In the genomic region with DNA sequence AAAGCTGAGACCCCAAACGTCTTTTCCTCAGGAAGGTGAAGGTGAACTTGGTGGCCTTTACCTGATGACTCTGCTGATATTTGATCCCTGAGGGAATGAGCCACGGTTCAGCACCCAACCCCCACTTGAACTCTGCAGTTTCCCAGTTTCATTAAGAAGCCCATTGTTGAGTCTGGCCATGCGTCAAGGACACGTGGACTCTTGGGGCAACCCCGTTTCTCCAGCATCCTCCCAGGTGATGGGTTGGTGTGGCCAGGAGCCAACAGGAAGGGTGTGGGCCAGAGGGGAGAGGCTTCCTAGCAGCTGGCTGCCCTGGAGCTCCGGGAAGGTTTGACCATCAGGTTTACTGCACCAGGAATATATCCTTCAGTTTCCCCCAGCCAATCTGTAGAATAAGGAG, we compare ENCODE assay signal across 11 cellular contexts. TPM values are rescaled to one million over a fixed set of nuclear protein-coding genes. Genes with fewer than 3 reads are reported as not detected.
DNase-seq lines count a peak whose midpoint lies in the region; ATAC-seq, FAIRE-seq and TF ChIP-seq lines count a peak whose summit lies in the region.
"Had no signal": no experiment of that assay in that cellular context is flagged by ENCODE, and none has a peak within 500 bp of the region (broad histone marks: within the 10 kb centered on the region; RNA-seq: fewer than 3 reads in every experiment).

No MANE protein-coding gene starts in this region.

- no peaks in the 10 kb centered on the region for H3K36me3 ChIP-seq in right atrium auricular region
- no peaks in the 10 kb centered on the region for H3K36me3 ChIP-seq in SJCRH30
- H3K36me3 ChIP-seq in kidney (ENCODE audit: control insufficient read depth in 1 of 2, insufficient read depth in 2 of 2, low read length in 2 of 2), result no peaks in the 10 kb centered on the region

- H3K27me3 ChIP-seq in right atrium auricular region, result no peaks in the 10 kb centered on the region
- H3K27me3 ChIP-seq in SJCRH30, result no peaks in the 10 kb centered on the region

- H3K4me1 ChIP-seq in right atrium auricular region, result no peaks in the 10 kb centered on the region
- peaks cover 15% of the 10 kb centered on the region for H3K4me1 ChIP-seq in SJCRH30
- H3K4me1 ChIP-seq in kidney (ENCODE audit: control insufficient read depth in 1 of 2, insufficient read depth in 1 of 2, low read depth in 1 of 2, low read length in 2 of 2), result peaks cover 13 to 16% of the 10 kb centered on the region in 2 donors

- ATAC-seq in Right ventricle myocardium superior (ENCODE audit: poor library complexity), result no peak
- ATAC-seq in omental fat pad (ENCODE audit: low FRiP score), result no peak
- ATAC-seq in activated T-cell treated with anti-CD3 and anti-CD28 coated beads, Interleukin-2, amount 50 U/mL, for 72 hours (replicated peaks in 1 of 2), result no peak
- ATAC-seq: K562 had no signal

- DNase-seq in Right ventricle myocardium superior, result peak; percentile 47
- no peak for DNase-seq in right atrium auricular region (ENCODE audit: low spot score)
- DNase-seq in SJCRH30, result peak; percentile 19 to 42
- peak; percentile 96 for DNase-seq in kidney
- no peak for DNase-seq in type B pancreatic cell (ENCODE audit: extremely low spot score, unreplicated experiment)
- DNase-seq in NOMO-1 treated with DMSO at 0.1 percent for 48 hours (lab: John Stamatoyannopoulos, UW; ENCODE audit: unreplicated experiment), result no peak
- DNase-seq in omental fat pad (ENCODE audit: low spot score), result no peak
- DNase-seq in activated T-cell treated with anti-CD3 and anti-CD28 coated beads, Interleukin-2, amount 50 U/mL, for 72 hours, result no peak
- DNase-seq: ACHN, midbrain had no signal

- H3K4me3 ChIP-seq in right atrium auricular region, result no peak overlapping the region
- no peak overlapping the region for H3K4me3 ChIP-seq in SJCRH30
- no peak overlapping the region for H3K4me3 ChIP-seq in kidney (ENCODE audit: low read length in 2 of 2)
- H3K4me3 ChIP-seq: K562 had no signal

- H3K9me3 Mint-ChIP-seq in type B pancreatic cell, result peaks cover 17% of the 10 kb centered on the region
- H3K9me3 Mint-ChIP-seq in activated T-cell treated with anti-CD3 and anti-CD28 coated beads, Interleukin-2, amount 50 U/mL, for 72 hours, result no peaks in the 10 kb centered on the region

- H3K27ac ChIP-seq in right atrium auricular region (no peak overlapping the region), SJCRH30 (no peak overlapping the region), kidney (ENCODE audit: low read depth in 2 of 2, low read length in 2 of 2) (no peak overlapping the region)

- H3K4me3 Mint-ChIP-seq in type B pancreatic cell, result no peak overlapping the region
- H3K4me3 Mint-ChIP-seq in activated T-cell treated with anti-CD3 and anti-CD28 coated beads, Interleukin-2, amount 50 U/mL, for 72 hours, result no peak overlapping the region

- peaks cover 7% of the 10 kb centered on the region for H3K36me3 Mint-ChIP-seq in type B pancreatic cell
- no peaks in the 10 kb centered on the region for H3K36me3 Mint-ChIP-seq in activated T-cell treated with anti-CD3 and anti-CD28 coated beads, Interleukin-2, amount 50 U/mL, for 72 hours (ENCODE audit: insufficient read depth in 2 of 2)

- no peaks in the 10 kb centered on the region for H3K27me3 Mint-ChIP-seq in type B pancreatic cell
- no peaks in the 10 kb centered on the region for H3K27me3 Mint-ChIP-seq in activated T-cell treated with anti-CD3 and anti-CD28 coated beads, Interleukin-2, amount 50 U/mL, for 72 hours (ENCODE audit: low read depth)

- peak overlapping the region; percentile 98 for H3K27ac Mint-ChIP-seq in type B pancreatic cell
- H3K27ac Mint-ChIP-seq in activated T-cell treated with anti-CD3 and anti-CD28 coated beads, Interleukin-2, amount 50 U/mL, for 72 hours, result no peak overlapping the region

- H3K4me1 Mint-ChIP-seq in type B pancreatic cell (ENCODE audit: unreplicated experiment), result peaks cover 14% of the 10 kb centered on the region
- H3K4me1 Mint-ChIP-seq in activated T-cell treated with anti-CD3 and anti-CD28 coated beads, Interleukin-2, amount 50 U/mL, for 72 hours (ENCODE audit: low read depth), result no peaks in the 10 kb centered on the region

- no peak for FAIRE-seq in kidney (lab: Jason Lieb, UNC)
- FAIRE-seq: K562 had no signal

- H3K9me3 ChIP-seq in right atrium auricular region (no peaks in the 10 kb centered on the region), SJCRH30 (replicated peaks) (0 out of 2 replicates have a peak, but pooled peaks cover 3% of the 10 kb centered on the region), kidney (ENCODE audit: control insufficient read depth in 1 of 2, low read length in 2 of 2) (peaks cover 0 to 3% of the 10 kb centered on the region in 2 donors)

- TF ChIP-seq CTCF in right atrium auricular region (IDR thresholded peaks at IDR 0.05) (no peak), kidney (IDR thresholded peaks at IDR 0.05; ENCODE audit: borderline replicate concordance, extremely low read depth, insufficient read depth) (no peak), type B pancreatic cell (conservative IDR thresholded peaks at IDR 0.05) (no peak), omental fat pad (IDR thresholded peaks at IDR 0.05) (no peak)

- no peak overlapping the region for H3K9ac ChIP-seq in kidney (ENCODE audit: low read length in 2 of 2)

- intact Hi-C loops in Right ventricle myocardium superior (cut with DNase I), result no loop called here
- intact Hi-C loops in kidney (cut with DNase I), result no loop called here

RNA-seq across cellular contexts. Expression of a gene that starts 59.5 kb away (rescaled TPM):
- total RNA-seq in Right ventricle myocardium superior (12.4 TPM), right atrium auricular region (10 to 100 TPM; 20.2 to 21.2 TPM), kidney (48.1 TPM), type B pancreatic cell (ENCODE audit: low replicate concordance) (9.5 and 16.3 TPM in 2 replicates), omental fat pad (10 to 100 TPM; 28.5 to 42.1 (median 35.4) TPM)
- 29.2 and 30.0 TPM in 2 replicates for total RNA-seq in SJCRH30 (2014; rRNA removed; shearing (Covaris generic))
- polyA plus RNA-seq in kidney (ENCODE audit: insufficient read depth, low read depth, low replicate concordance), result 10.3 TPM
- 10 to 100 TPM; 19.1 to 19.5 TPM for total RNA-seq in activated T-cell treated with anti-CD3 and anti-CD28 coated beads, Interleukin-2, amount 50 U/mL, for 72 hours

Comparison
In these comparisons a context has a peak if more than half of its experiments do, and no peak if none do; other contexts are left out.
1. DNase-seq: peak in Right ventricle myocardium superior (single experiment), SJCRH30 (2 of 2) and kidney (single experiment); none in right atrium auricular region (single experiment), type B pancreatic cell (single experiment), NOMO-1 treated with DMSO at 0.1 percent for 48 hours (single experiment), omental fat pad (single experiment) and activated T-cell treated with anti-CD3 and anti-CD28 coated beads, Interleukin-2, amount 50 U/mL, for 72 hours (0 of 2).